In the genomic region with DNA sequence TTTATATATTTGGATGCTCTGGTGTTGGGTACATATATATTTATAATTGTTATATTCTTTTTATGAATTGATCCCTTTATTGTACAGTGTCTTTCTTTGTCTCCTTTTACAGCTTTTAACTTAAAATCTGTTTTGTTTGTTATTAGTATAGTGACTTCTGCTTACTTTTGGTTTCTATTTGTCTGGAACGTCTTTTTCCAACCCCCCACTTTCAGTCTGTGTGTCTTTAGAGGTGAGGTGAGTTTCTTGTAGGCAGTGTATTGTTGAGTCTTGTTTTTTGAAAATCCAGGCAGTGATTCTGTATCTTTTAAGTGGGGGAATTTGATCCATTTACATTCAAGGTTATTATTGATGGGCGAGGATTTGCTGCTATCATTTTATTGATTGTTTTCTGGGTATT, we compare ENCODE assay signal across 26 cellular contexts.
DNase-seq lines count a peak whose midpoint lies in the region; ATAC-seq, FAIRE-seq and TF ChIP-seq lines count a peak whose summit lies in the region.
"Had no signal": no experiment of that assay in that cellular context is flagged by ENCODE, and none has a peak within 500 bp of the region (broad histone marks: within the 10 kb centered on the region; RNA-seq: fewer than 3 reads in every experiment).

No MANE protein-coding gene starts in this region.

- no peak for TF ChIP-seq CTCF in heart right ventricle (IDR thresholded peaks at IDR 0.05)

- peaks cover 0 to 73% (median 25%) of the 10 kb centered on the region in 11 donors for H3K9me3 ChIP-seq in heart right ventricle
- H3K9me3 ChIP-seq: BE2C had no signal

- H3K4me1 Mint-ChIP-seq in activated CD8-positive, alpha-beta memory T cell treated with anti-CD3 and anti-CD28 coated beads, Interleukin-2, amount 10 ng/mL, durations not matched to agents 7 days and 5 days: peaks cover 16% of the 10 kb centered on the region
- no peaks in the 10 kb centered on the region for H3K4me1 Mint-ChIP-seq in activated T-helper 17 cell treated with anti-CD3 and anti-CD28 coated beads, Interleukin-2, amount 50 U/mL, for 72 hours
- H3K4me1 Mint-ChIP-seq in stimulated activated naive B cell treated with anti-CD40 and anti-IgM and Interleukin-4, amounts not matched to agents 10 μg/mL and 1 μg/mL and 100 μg/mL, for 72 hours: no peaks in the 10 kb centered on the region
- H3K4me1 Mint-ChIP-seq: CD14-positive monocyte had no signal

- H3K27ac ChIP-seq in heart right ventricle: no peak overlapping the region

- no peak overlapping the region for H3K4me3 ChIP-seq in heart right ventricle
- H3K4me3 ChIP-seq: HAP-1 had no signal

- peaks cover 0 to 100% (median 46%) of the 10 kb centered on the region in 9 donors for H3K36me3 ChIP-seq in heart right ventricle

- peak overlapping the region; percentile 83 for H3K27ac Mint-ChIP-seq in activated CD8-positive, alpha-beta memory T cell treated with anti-CD3 and anti-CD28 coated beads, Interleukin-2, amount 10 ng/mL, durations not matched to agents 7 days and 5 days
- peak overlapping the region; percentile 18 for H3K27ac Mint-ChIP-seq in activated T-helper 17 cell treated with anti-CD3 and anti-CD28 coated beads, Interleukin-2, amount 50 U/mL, for 72 hours
- H3K27ac Mint-ChIP-seq in stimulated activated naive B cell treated with anti-CD40 and anti-IgM and Interleukin-4, amounts not matched to agents 10 μg/mL and 1 μg/mL and 100 μg/mL, for 72 hours: peak overlapping the region; percentile 14
- H3K27ac Mint-ChIP-seq: CD14-positive monocyte, HFFc6 had no signal

- H3K9me3 Mint-ChIP-seq in activated CD8-positive, alpha-beta memory T cell treated with anti-CD3 and anti-CD28 coated beads, Interleukin-2, amount 10 ng/mL, durations not matched to agents 7 days and 5 days (ENCODE audit: low read depth): peaks cover 19% of the 10 kb centered on the region
- peaks cover 26% of the 10 kb centered on the region for H3K9me3 Mint-ChIP-seq in activated T-helper 17 cell treated with anti-CD3 and anti-CD28 coated beads, Interleukin-2, amount 50 U/mL, for 72 hours
- peaks cover 23 to 35% of the 10 kb centered on the region in 2 donors for H3K9me3 Mint-ChIP-seq in stimulated activated naive B cell treated with anti-CD40 and anti-IgM and Interleukin-4, amounts not matched to agents 10 μg/mL and 1 μg/mL and 100 μg/mL, for 72 hours

- WGBS in heart right ventricle, 2 donors: 95 to 97% methylated on average over 2 of the region's 2 CpGs

- no peaks in the 10 kb centered on the region for H3K27me3 Mint-ChIP-seq in activated CD8-positive, alpha-beta memory T cell treated with anti-CD3 and anti-CD28 coated beads, Interleukin-2, amount 10 ng/mL, durations not matched to agents 7 days and 5 days
- no peaks in the 10 kb centered on the region for H3K27me3 Mint-ChIP-seq in activated T-helper 17 cell treated with anti-CD3 and anti-CD28 coated beads, Interleukin-2, amount 50 U/mL, for 72 hours
- no peaks in the 10 kb centered on the region for H3K27me3 Mint-ChIP-seq in stimulated activated naive B cell treated with anti-CD40 and anti-IgM and Interleukin-4, amounts not matched to agents 10 μg/mL and 1 μg/mL and 100 μg/mL, for 72 hours

- ATAC-seq in activated CD8-positive, alpha-beta memory T cell treated with anti-CD3 and anti-CD28 coated beads, Interleukin-2, amount 10 ng/mL, durations not matched to agents 7 days and 5 days: peak; percentile 76
- ATAC-seq in activated T-helper 17 cell treated with anti-CD3 and anti-CD28 coated beads, Interleukin-2, amount 50 U/mL, for 72 hours (replicated peaks): no peak
- ATAC-seq in stimulated activated naive B cell treated with anti-CD40 and anti-IgM and Interleukin-4, amounts not matched to agents 10 μg/mL and 1 μg/mL and 100 μg/mL, for 72 hours (replicated peaks): no peak
- no peak for ATAC-seq in HG03460 (IDR thresholded peaks at IDR 0.05; ENCODE audit: unreplicated experiment)
- no peak for ATAC-seq in heart right ventricle

- FAIRE-seq in GM18507 (lab: Jason Lieb, UNC): peak; percentile 12
- FAIRE-seq: RCC 7860 had no signal

- no peaks in the 10 kb centered on the region for H3K27me3 ChIP-seq in heart right ventricle
- H3K27me3 ChIP-seq: BE2C had no signal

- intact Hi-C loops in heart right ventricle (cut with DNase I): no loop called here

- H3K4me3 Mint-ChIP-seq in activated CD8-positive, alpha-beta memory T cell treated with anti-CD3 and anti-CD28 coated beads, Interleukin-2, amount 10 ng/mL, durations not matched to agents 7 days and 5 days: peak overlapping the region; percentile 63
- no peak overlapping the region for H3K4me3 Mint-ChIP-seq in activated T-helper 17 cell treated with anti-CD3 and anti-CD28 coated beads, Interleukin-2, amount 50 U/mL, for 72 hours
- H3K4me3 Mint-ChIP-seq in stimulated activated naive B cell treated with anti-CD40 and anti-IgM and Interleukin-4, amounts not matched to agents 10 μg/mL and 1 μg/mL and 100 μg/mL, for 72 hours: no peak overlapping the region
- H3K4me3 Mint-ChIP-seq: CD14-positive monocyte, HFFc6 had no signal

- peaks cover 73% of the 10 kb centered on the region for H3K36me3 Mint-ChIP-seq in activated CD8-positive, alpha-beta memory T cell treated with anti-CD3 and anti-CD28 coated beads, Interleukin-2, amount 10 ng/mL, durations not matched to agents 7 days and 5 days
- H3K36me3 Mint-ChIP-seq in activated T-helper 17 cell treated with anti-CD3 and anti-CD28 coated beads, Interleukin-2, amount 50 U/mL, for 72 hours (ENCODE audit: low read depth): peaks cover 90% of the 10 kb centered on the region
- peaks cover 73 to 88% of the 10 kb centered on the region in 2 donors for H3K36me3 Mint-ChIP-seq in stimulated activated naive B cell treated with anti-CD40 and anti-IgM and Interleukin-4, amounts not matched to agents 10 μg/mL and 1 μg/mL and 100 μg/mL, for 72 hours

- DNase-seq in activated CD8-positive, alpha-beta memory T cell treated with anti-CD3 and anti-CD28 coated beads, Interleukin-2, amount 10 ng/mL, durations not matched to agents 7 days and 5 days: no peak
- no peak for DNase-seq in activated CD8-positive, alpha-beta memory T cell treated with anti-CD3 and anti-CD28 coated beads, Interleukin-2, amount 50 U/mL, for 48 hours
- DNase-seq in GM18507 (ENCODE audit: extremely low spot score, insufficient read length, low read depth) (no peak), heart right ventricle (no peak)
- no peak for DNase-seq in stimulated activated naive B cell treated with anti-CD40 and anti-IgM and Interleukin-4, amounts not matched to agents 10 μg/mL and 1 μg/mL and 100 μg/mL, for 72 hours
- DNase-seq: 8988T, ACHN, BE2C, Calu3, DMS79 treated with DMSO at 0.1 percent for 48 hours, GOT3, HFFc6, KG1, NCI-H1048, NCI-H1417 treated with DMSO at 0.1 percent for 48 hours, NCI-H187, NCI-H2081 treated with DMSO at 0.1 percent for 48 hours, NCI-H2171, NCI-H524, NCI-H748 treated with DMSO at 0.1 percent for 48 hours, SK-N-SH had no signal

- CTCF ChIA-PET in activated CD8-positive, alpha-beta memory T cell treated with anti-CD3 and anti-CD28 coated beads, Interleukin-2, amount 10 ng/mL, durations not matched to agents 7 days and 5 days (lab: Charles Lee): no interaction called here

- H3K4me1 ChIP-seq in heart right ventricle: no peaks in the 10 kb centered on the region
- H3K4me1 ChIP-seq: BE2C, HAP-1 had no signal

Comparison
In these comparisons a context has a peak if more than half of its experiments do, and no peak if none do; other contexts are left out.
1. H3K27ac Mint-ChIP-seq: peak in every context shown above with its lines; median percentile 83 in activated CD8-positive, alpha-beta memory T cell treated with anti-CD3 and anti-CD28 coated beads, Interleukin-2, amount 10 ng/mL, durations not matched to agents 7 days and 5 days; 18 in activated T-helper 17 cell treated with anti-CD3 and anti-CD28 coated beads, Interleukin-2, amount 50 U/mL, for 72 hours; 14 in stimulated activated naive B cell treated with anti-CD40 and anti-IgM and Interleukin-4, amounts not matched to agents 10 μg/mL and 1 μg/mL and 100 μg/mL, for 72 hours.